ENCODE assay signal across 18 cellular contexts in the genomic region with DNA sequence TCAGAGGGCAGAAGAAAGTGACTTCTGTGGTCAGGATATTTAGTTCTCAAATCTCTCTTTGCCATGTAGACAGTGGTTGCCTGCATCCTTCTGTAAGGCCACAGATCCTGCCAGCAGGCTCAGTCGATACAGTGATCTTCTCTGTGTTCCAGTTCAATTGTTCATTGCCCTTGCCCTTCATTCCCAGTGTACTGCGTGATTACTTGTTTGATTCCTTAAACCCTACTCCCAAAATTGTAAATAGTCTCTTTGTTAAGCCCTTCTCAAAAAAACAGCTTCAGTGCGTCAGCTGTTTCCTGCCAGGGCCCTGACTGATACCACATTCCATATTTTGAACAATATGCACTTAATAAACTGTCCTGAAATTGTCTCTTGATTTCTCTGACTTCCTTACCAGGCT. TPM values are rescaled to one million over a fixed set of nuclear protein-coding genes. Genes with fewer than 3 reads are reported as not detected.
DNase-seq lines count a peak whose midpoint lies in the region; ATAC-seq and TF ChIP-seq lines count a peak whose summit lies in the region.
"Had no signal": no experiment of that assay in that cellular context is flagged by ENCODE, and none has a peak within 500 bp of the region (broad histone marks: within the 10 kb centered on the region; RNA-seq: fewer than 3 reads in every experiment).

No MANE protein-coding gene starts in this region.

- H3K9ac ChIP-seq in IMR-90 (ENCODE audit: low read depth, low read length) (no peak overlapping the region), mesenchymal stem cell (ENCODE audit: low read length) (no peak overlapping the region)
- H3K9ac ChIP-seq: BLaER1 had no signal

- in situ Hi-C loops in IMR-90 (cut with MboI; ENCODE audit: low sequenced_read_pairs) = no loop called here

- H3K23ac ChIP-seq in IMR-90 (ENCODE audit: low read depth, low read length) (no peak overlapping the region), mesenchymal stem cell (ENCODE audit: low read length in 2 of 2) (no peak overlapping the region)

- H3K4me2 ChIP-seq in IMR-90 (ENCODE audit: low read depth, low read length) = no peak overlapping the region
- no peak overlapping the region for H3K4me2 ChIP-seq in mesenchymal stem cell (ENCODE audit: low read length, poor library complexity, severe bottlenecking)
- H3K4me2 ChIP-seq: BLaER1, GM23338 had no signal

- H3K27ac ChIP-seq in IMR-90 (ENCODE audit: insufficient read depth, low read length) (no peak overlapping the region), heart right ventricle (no peak overlapping the region), mesenchymal stem cell (ENCODE audit: low read length, poor library complexity, severe bottlenecking) (no peak overlapping the region)
- H3K27ac ChIP-seq: 22Rv1, BLaER1 had no signal

- DNase-seq in AG10803 (ENCODE audit: low read depth) (peak; percentile 6), IMR-90 (no peak), dermis blood vessel endothelial cell (peak; percentile 28), neural crest cell (ENCODE audit: low read depth, low spot score) (no peak), heart right ventricle (no peak), mesenchymal stem cell (no peak), DMS153 (lab: John Stamatoyannopoulos, UW) (no peak)
- DNase-seq: AML-193; CD8-positive, alpha-beta memory T cell; H7 had no signal

- no peaks in the 10 kb centered on the region for H3K9me1 ChIP-seq in IMR-90 (ENCODE audit: insufficient read depth, low read length)

- H3K4me1 ChIP-seq in IMR-90 (ENCODE audit: control insufficient read depth, insufficient read depth, low read length) = no peaks in the 10 kb centered on the region
- no peaks in the 10 kb centered on the region for H3K4me1 ChIP-seq in heart right ventricle
- no peaks in the 10 kb centered on the region for H3K4me1 ChIP-seq in mesenchymal stem cell (ENCODE audit: control insufficient read depth, insufficient read depth, low read depth, low read length)
- H3K4me1 ChIP-seq: BLaER1 had no signal

- peak overlapping the region; percentile 16 for H2AK9ac ChIP-seq in IMR-90 (replicated peaks; ENCODE audit: low read depth, low read length, poor library complexity)

- ATAC-seq in IMR-90 (ENCODE audit: low read depth) (no peak), heart right ventricle (no peak), GM21447 (IDR thresholded peaks at IDR 0.05; ENCODE audit: unreplicated experiment) (no peak)
- ATAC-seq: GM12878, GM23338, HepG2 had no signal

- no peaks in the 10 kb centered on the region for H3K27me3 Mint-ChIP-seq in neural crest cell (ENCODE audit: low read depth)
- H3K27me3 Mint-ChIP-seq: CD8-positive, alpha-beta memory T cell had no signal

- H3K36me3 Mint-ChIP-seq in neural crest cell (ENCODE audit: low read depth) = no peaks in the 10 kb centered on the region
- H3K36me3 Mint-ChIP-seq: CD8-positive, alpha-beta memory T cell had no signal

- no peak overlapping the region for H4K5ac ChIP-seq in IMR-90 (ENCODE audit: low read depth, low read length)

- H3K9me3 ChIP-seq in IMR-90 (ENCODE audit: control insufficient read depth, insufficient read depth, low read length) (no peaks in the 10 kb centered on the region), heart right ventricle (no peaks in the 10 kb centered on the region), mesenchymal stem cell (ENCODE audit: control insufficient read depth, low read length) (peaks cover 3% of the 10 kb centered on the region)
- H3K9me3 ChIP-seq: BLaER1 had no signal

- BruUV-seq in IMR-90 (replicated peaks; lab: Mats Ljungman, UMichigan) = no TSS peak

- no peaks in the 10 kb centered on the region for H3K9me3 Mint-ChIP-seq in neural crest cell
- H3K9me3 Mint-ChIP-seq: GM23338 had no signal

- H2AFZ ChIP-seq in IMR-90 (replicated peaks; ENCODE audit: low read length, poor library complexity) (no peak overlapping the region), mesenchymal stem cell (ENCODE audit: low read depth, low read length) (no peak overlapping the region)
- H2AFZ ChIP-seq: GM23338 had no signal

- H2BK12ac ChIP-seq in mesenchymal stem cell (ENCODE audit: low read length in 2 of 2) = no peak overlapping the region

- no peaks in the 10 kb centered on the region for H4K20me1 ChIP-seq in IMR-90 (ENCODE audit: insufficient read depth, low read length)
- H4K20me1 ChIP-seq: BLaER1 had no signal

- H2BK20ac ChIP-seq in IMR-90 (ENCODE audit: low read depth, low read length) = no peak overlapping the region

- dilution Hi-C loops in IMR-90 (cut with HindIII; ENCODE audit: low sequenced_read_pairs, unreplicated experiment) = no loop called here

- WGBS in IMR-90 (ENCODE audit: extremely low coverage in 2 of 2, insufficient read length in 1 of 2), 2 experiments = 42% methylated on average over 2 of the region's 3 CpGs; no CpG with 5 or more reads in 1 of the 2 experiments
- WGBS in heart right ventricle, 2 donors = 50 to 53% methylated on average over 3 of the region's 3 CpGs
- 87% methylated on average over 3 of the region's 3 CpGs for WGBS in mesenchymal stem cell

- no peak overlapping the region for H3K4me3 ChIP-seq in AG10803 (ENCODE audit: low read length)
- H3K4me3 ChIP-seq in IMR-90 (ENCODE audit: insufficient read depth, low read depth, low read length) = no peak overlapping the region
- no peak overlapping the region for H3K4me3 ChIP-seq in heart right ventricle
- H3K4me3 ChIP-seq in mesenchymal stem cell (ENCODE audit: insufficient read depth in 1 of 2, low read depth in 1 of 2, low read length in 2 of 2) = no peak overlapping the region
- H3K4me3 ChIP-seq: BLaER1, GM12878, GM23338 had no signal

- no peaks in the 10 kb centered on the region for H3K27me3 ChIP-seq in IMR-90 (ENCODE audit: control insufficient read depth, insufficient read depth, low read length)
- no peaks in the 10 kb centered on the region for H3K27me3 ChIP-seq in heart right ventricle
- H3K27me3 ChIP-seq in mesenchymal stem cell (ENCODE audit: control insufficient read depth in 1 of 2, insufficient read depth in 1 of 2, low read length in 2 of 2) = no peaks in the 10 kb centered on the region
- H3K27me3 ChIP-seq: BLaER1 had no signal

- H3K79me1 ChIP-seq in IMR-90 (ENCODE audit: low read depth in 1 of 2, low read length in 2 of 2) (no peaks in the 10 kb centered on the region), mesenchymal stem cell (replicated peaks; ENCODE audit: low read length, poor library complexity, severe bottlenecking) (no peaks in the 10 kb centered on the region)

- H3K36me3 ChIP-seq in IMR-90 (ENCODE audit: control insufficient read depth, insufficient read depth, low read length) (no peaks in the 10 kb centered on the region), heart right ventricle (no peaks in the 10 kb centered on the region), mesenchymal stem cell (ENCODE audit: control insufficient read depth in 1 of 2, insufficient read depth in 2 of 2, low read depth in 1 of 2, low read length in 2 of 2) (no peaks in the 10 kb centered on the region)
- H3K36me3 ChIP-seq: BLaER1 had no signal

- no peak overlapping the region; the same call in 1 of the 2 replicates for H3K14ac ChIP-seq in IMR-90 (replicated peaks; ENCODE audit: low read depth, low read length)
- H3K14ac ChIP-seq in mesenchymal stem cell (ENCODE audit: low read length in 2 of 2) = no peak overlapping the region

- H3K56ac ChIP-seq in IMR-90 (ENCODE audit: extremely low read depth, insufficient read depth, low read length) = no peak overlapping the region

- H3K18ac ChIP-seq in IMR-90 (ENCODE audit: low read depth, low read length) = no peak overlapping the region
- no peak overlapping the region for H3K18ac ChIP-seq in mesenchymal stem cell (ENCODE audit: low read depth in 1 of 2, low read length in 2 of 2)

- H3K4me3 Mint-ChIP-seq in neural crest cell = no peak overlapping the region
- H3K4me3 Mint-ChIP-seq: CD8-positive, alpha-beta memory T cell; GM23338 had no signal

- peak overlapping the region; percentile 54 for H3K27ac Mint-ChIP-seq in neural crest cell (ENCODE audit: unreplicated experiment)
- H3K27ac Mint-ChIP-seq: CD8-positive, alpha-beta memory T cell; GM23338 had no signal

- TF ChIP-seq CTCF in AG10803 (conservative IDR thresholded peaks at IDR 0.05; ENCODE audit: low read length) = no peak
- no peak for TF ChIP-seq CTCF in IMR-90 (conservative IDR thresholded peaks at IDR 0.05; ENCODE audit: low read depth, low read length)
- TF ChIP-seq CTCF in neural crest cell (conservative IDR thresholded peaks at IDR 0.05) = no peak
- TF ChIP-seq CTCF in heart right ventricle (IDR thresholded peaks at IDR 0.05) = no peak

- H3K4ac ChIP-seq in IMR-90 (ENCODE audit: low read depth, low read length) = no peak overlapping the region
- no peak overlapping the region for H3K4ac ChIP-seq in mesenchymal stem cell (ENCODE audit: low read depth in 1 of 2, low read length in 2 of 2)

- H2AK5ac ChIP-seq in IMR-90 (ENCODE audit: low read depth, low read length) (no peak overlapping the region), mesenchymal stem cell (ENCODE audit: low read length, severe bottlenecking) (no peak overlapping the region)

- H2BK120ac ChIP-seq in IMR-90 (ENCODE audit: low read depth, low read length) (no peak overlapping the region), mesenchymal stem cell (ENCODE audit: low read depth, low read length) (no peak overlapping the region)

- CTCF ChIA-PET in IMR-90 (lab: Yijun Ruan, JAX) = no interaction called here

- intact Hi-C loops in IMR-90 (cut with micrococcal nuclease) (no loop called here), heart right ventricle (cut with DNase I) (no loop called here)

- no peak for TF ChIP-seq POLR2A in IMR-90 (IDR thresholded peaks at IDR 0.05; ENCODE audit: low read depth, low read length)

- no peak overlapping the region for H2BK15ac ChIP-seq in IMR-90 (ENCODE audit: low read depth, low read length)
- H2BK15ac ChIP-seq in mesenchymal stem cell (ENCODE audit: low read depth, poor library complexity, severe bottlenecking) = no peak overlapping the region

- POLR2A ChIA-PET in IMR-90 (lab: Charles Lee; ENCODE audit: unreplicated experiment) = no interaction called here

- H4K91ac ChIP-seq in IMR-90 (ENCODE audit: insufficient read depth, low read depth, low read length) (no peak overlapping the region), mesenchymal stem cell (ENCODE audit: low read length) (no peak overlapping the region)

- H2BK5ac ChIP-seq in IMR-90 (ENCODE audit: low read depth, low read length, poor library complexity, severe bottlenecking) (no peak overlapping the region), mesenchymal stem cell (ENCODE audit: low read depth, low read length, poor library complexity, severe bottlenecking) (no peak overlapping the region)

- H3K4me1 Mint-ChIP-seq in neural crest cell = peaks cover 18% of the 10 kb centered on the region
- H3K4me1 Mint-ChIP-seq: CD8-positive, alpha-beta memory T cell had no signal

- H4K8ac ChIP-seq in IMR-90 (ENCODE audit: low read depth in 2 of 2, low read length in 2 of 2) (no peak overlapping the region), mesenchymal stem cell (ENCODE audit: low read length) (no peak overlapping the region)

- TF ChIP-seq RAD21 in IMR-90 (IDR thresholded peaks at IDR 0.05; ENCODE audit: low read length) = no peak

RNA-seq across cellular contexts. Expression of a gene that starts 9.3 kb away (rescaled TPM):
- total RNA-seq in IMR-90 (2012; rRNA removed) = not detected in 2 replicates
- polyA plus RNA-seq in IMR-90 (2012; rRNA removed) = not detected in 2 replicates
- not detected in 2 replicates for polyA plus RNA-seq in IMR-90 (2012; cell fraction: cytosol; rRNA removed)
- polyA plus RNA-seq in IMR-90 (2012; cell fraction: nucleus; rRNA removed; ENCODE audit: low replicate concordance) = not detected in 2 replicates
- total RNA-seq in dermis blood vessel endothelial cell = not detected in 2 replicates
- total RNA-seq in neural crest cell = not detected in 2 replicates
- not detected for total RNA-seq in heart right ventricle
- polyA plus RNA-seq in heart right ventricle = not detected
- not detected for polyA plus RNA-seq in mesenchymal stem cell (2013, experiment 1 of 2)
- not detected for polyA plus RNA-seq in mesenchymal stem cell (2013, experiment 2 of 2)
- total RNA-seq: A673; CD8-positive, alpha-beta memory T cell; G401; GM12878; GM23338; H7; HepG2 had no signal
- polyA plus RNA-seq: CD8-positive, alpha-beta memory T cell; GM12878; HepG2 had no signal

Comparison
In these comparisons a context has a peak if more than half of its experiments do, and no peak if none do; other contexts are left out.
1. DNase-seq: peak in AG10803 (single experiment) and dermis blood vessel endothelial cell (single experiment); none in IMR-90 (single experiment), neural crest cell (single experiment), heart right ventricle (0 of 2), mesenchymal stem cell (single experiment) and DMS153 (single experiment).